Comparison of ENCODE assay signal across 2 cellular contexts in the genomic region with DNA sequence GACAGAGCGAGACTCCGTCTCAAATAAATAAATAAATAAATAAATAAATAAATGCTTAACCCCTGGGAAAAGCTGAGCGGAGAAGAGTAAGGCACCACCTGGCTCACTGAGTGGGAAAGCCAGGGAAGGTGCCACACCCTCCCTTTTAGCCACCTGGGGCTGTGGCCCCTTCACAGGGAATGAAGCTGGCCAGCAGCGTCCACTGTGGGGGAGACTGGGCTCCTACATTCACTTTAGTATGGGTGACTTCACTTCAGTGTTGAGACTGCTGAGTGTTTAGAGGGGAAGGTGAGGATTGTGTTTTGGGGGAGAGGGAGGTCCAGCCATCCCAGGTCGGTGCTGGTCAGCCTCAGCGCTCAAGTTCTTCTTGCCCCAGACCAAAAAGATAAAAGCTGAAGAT.
TF ChIP-seq lines count a peak whose summit lies in the region.

No MANE protein-coding gene starts in this region.

TF ChIP-seq in SK-N-SH, 30 proteins besides CTCF, POLR2A, EP300 and RAD21 (continued from another document):
- TF ChIP-seq, protein P1, sequence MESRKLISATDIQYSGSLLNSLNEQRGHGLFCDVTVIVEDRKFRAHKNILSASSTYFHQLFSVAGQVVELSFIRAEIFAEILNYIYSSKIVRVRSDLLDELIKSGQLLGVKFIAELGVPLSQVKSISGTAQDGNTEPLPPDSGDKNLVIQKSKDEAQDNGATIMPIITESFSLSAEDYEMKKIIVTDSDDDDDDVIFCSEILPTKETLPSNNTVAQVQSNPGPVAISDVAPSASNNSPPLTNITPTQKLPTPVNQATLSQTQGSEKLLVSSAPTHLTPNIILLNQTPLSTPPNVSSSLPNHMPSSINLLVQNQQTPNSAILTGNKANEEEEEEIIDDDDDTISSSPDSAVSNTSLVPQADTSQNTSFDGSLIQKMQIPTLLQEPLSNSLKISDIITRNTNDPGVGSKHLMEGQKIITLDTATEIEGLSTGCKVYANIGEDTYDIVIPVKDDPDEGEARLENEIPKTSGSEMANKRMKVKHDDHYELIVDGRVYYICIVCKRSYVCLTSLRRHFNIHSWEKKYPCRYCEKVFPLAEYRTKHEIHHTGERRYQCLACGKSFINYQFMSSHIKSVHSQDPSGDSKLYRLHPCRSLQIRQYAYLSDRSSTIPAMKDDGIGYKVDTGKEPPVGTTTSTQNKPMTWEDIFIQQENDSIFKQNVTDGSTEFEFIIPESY (IDR thresholded peaks at IDR 0.05; ENCODE audit: borderline replicate concordance, low read depth), result no peak
- TF ChIP-seq RXRA (IDR thresholded peaks at IDR 0.05; ENCODE audit: borderline replicate concordance, low read depth) (no peak), GATA2 (CRISPR knock-in tag; IDR thresholded peaks at IDR 0.05) (no peak)

TF ChIP-seq in SK-N-SH treated with all-trans-retinoic acid at 6 μM for 48 hours, 23 proteins besides CTCF, POLR2A, EP300 and RAD21 (continued from another document):
- TF ChIP-seq, protein P2, sequence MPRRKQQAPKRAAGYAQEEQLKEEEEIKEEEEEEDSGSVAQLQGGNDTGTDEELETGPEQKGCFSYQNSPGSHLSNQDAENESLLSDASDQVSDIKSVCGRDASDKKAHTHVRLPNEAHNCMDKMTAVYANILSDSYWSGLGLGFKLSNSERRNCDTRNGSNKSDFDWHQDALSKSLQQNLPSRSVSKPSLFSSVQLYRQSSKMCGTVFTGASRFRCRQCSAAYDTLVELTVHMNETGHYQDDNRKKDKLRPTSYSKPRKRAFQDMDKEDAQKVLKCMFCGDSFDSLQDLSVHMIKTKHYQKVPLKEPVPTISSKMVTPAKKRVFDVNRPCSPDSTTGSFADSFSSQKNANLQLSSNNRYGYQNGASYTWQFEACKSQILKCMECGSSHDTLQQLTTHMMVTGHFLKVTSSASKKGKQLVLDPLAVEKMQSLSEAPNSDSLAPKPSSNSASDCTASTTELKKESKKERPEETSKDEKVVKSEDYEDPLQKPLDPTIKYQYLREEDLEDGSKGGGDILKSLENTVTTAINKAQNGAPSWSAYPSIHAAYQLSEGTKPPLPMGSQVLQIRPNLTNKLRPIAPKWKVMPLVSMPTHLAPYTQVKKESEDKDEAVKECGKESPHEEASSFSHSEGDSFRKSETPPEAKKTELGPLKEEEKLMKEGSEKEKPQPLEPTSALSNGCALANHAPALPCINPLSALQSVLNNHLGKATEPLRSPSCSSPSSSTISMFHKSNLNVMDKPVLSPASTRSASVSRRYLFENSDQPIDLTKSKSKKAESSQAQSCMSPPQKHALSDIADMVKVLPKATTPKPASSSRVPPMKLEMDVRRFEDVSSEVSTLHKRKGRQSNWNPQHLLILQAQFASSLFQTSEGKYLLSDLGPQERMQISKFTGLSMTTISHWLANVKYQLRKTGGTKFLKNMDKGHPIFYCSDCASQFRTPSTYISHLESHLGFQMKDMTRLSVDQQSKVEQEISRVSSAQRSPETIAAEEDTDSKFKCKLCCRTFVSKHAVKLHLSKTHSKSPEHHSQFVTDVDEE (CRISPR knock-in tag; IDR thresholded peaks at IDR 0.05), result no peak
